In the genomic region with DNA sequence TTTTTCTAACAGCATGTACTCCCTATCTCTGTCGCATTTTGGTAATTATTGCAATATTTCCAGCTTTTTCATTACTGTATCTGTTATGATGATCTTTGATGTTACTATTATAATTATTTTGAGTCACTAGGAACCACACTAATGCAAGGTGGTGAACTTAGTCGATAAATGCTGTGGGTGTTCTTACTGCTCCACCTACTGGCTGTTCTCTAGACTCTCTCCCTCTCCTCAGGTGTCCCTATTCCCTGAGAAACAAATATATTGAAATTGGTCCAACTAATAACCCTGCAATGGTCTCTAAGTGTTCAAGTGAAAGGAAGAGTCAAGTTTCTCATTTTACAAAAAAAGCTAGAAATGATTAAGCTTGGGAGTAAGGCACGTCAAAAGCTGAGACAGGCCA, we compare ENCODE assay signal across 9 cellular contexts. TPM values are rescaled to one million over a fixed set of nuclear protein-coding genes. Genes with fewer than 3 reads are reported as not detected.
A peak's percentile ranks its signal among the peaks of the same experiment; 100 is the strongest.
DNase-seq lines count a peak whose midpoint lies in the region; ATAC-seq lines count a peak whose summit lies in the region.
"Had no signal": no experiment of that assay in that cellular context is flagged by ENCODE, and none has a peak within 500 bp of the region (broad histone marks: within the 10 kb centered on the region; RNA-seq: fewer than 3 reads in every experiment).

No MANE protein-coding gene starts in this region.

- peaks cover 76% of the 10 kb centered on the region for H3K36me3 ChIP-seq in adipocyte (ENCODE audit: control insufficient read depth, insufficient read depth, low read length, severe bottlenecking)
- peaks cover 4 to 79% of the 10 kb centered on the region in 2 experiments for H3K36me3 ChIP-seq in mesenchymal stem cell (ENCODE audit: control insufficient read depth in 1 of 2, insufficient read depth in 2 of 2, low read depth in 1 of 2, low read length in 2 of 2)

- 89% methylated on average over 1 of the region's 3 CpGs for WGBS in mesenchymal stem cell

- no peak overlapping the region for H2AK5ac ChIP-seq in mesenchymal stem cell (ENCODE audit: low read length, severe bottlenecking)

- H3K4me2 ChIP-seq in mesenchymal stem cell (ENCODE audit: low read length, poor library complexity, severe bottlenecking) = no peak overlapping the region

- peaks cover 5% of the 10 kb centered on the region for H3K79me1 ChIP-seq in mesenchymal stem cell (replicated peaks; ENCODE audit: low read length, poor library complexity, severe bottlenecking)

- no peak overlapping the region for H4K8ac ChIP-seq in mesenchymal stem cell (ENCODE audit: low read length)

- no peak overlapping the region for H2BK15ac ChIP-seq in mesenchymal stem cell (ENCODE audit: low read depth, poor library complexity, severe bottlenecking)

- no peak overlapping the region for H2BK5ac ChIP-seq in mesenchymal stem cell (ENCODE audit: low read depth, low read length, poor library complexity, severe bottlenecking)

- H2BK120ac ChIP-seq in mesenchymal stem cell (ENCODE audit: low read depth, low read length) = no peak overlapping the region

- H3K4me1 ChIP-seq in adipocyte (ENCODE audit: control insufficient read depth, insufficient read depth, low read length) = peaks cover 12% of the 10 kb centered on the region
- H3K4me1 ChIP-seq in mesenchymal stem cell (ENCODE audit: control insufficient read depth, insufficient read depth, low read depth, low read length) = no peaks in the 10 kb centered on the region

- H3K4me3 ChIP-seq in adipocyte (ENCODE audit: low read length) (no peak overlapping the region), mesenchymal stem cell (ENCODE audit: insufficient read depth in 1 of 2, low read depth in 1 of 2, low read length in 2 of 2) (no peak overlapping the region)
- H3K4me3 ChIP-seq: skin epidermis had no signal

- no peak overlapping the region for H3K27ac ChIP-seq in mesenchymal stem cell (ENCODE audit: low read length, poor library complexity, severe bottlenecking)
- H3K27ac ChIP-seq: skin epidermis had no signal

- H3K4ac ChIP-seq in mesenchymal stem cell (ENCODE audit: low read depth in 1 of 2, low read length in 2 of 2) = no peak overlapping the region

- no peak overlapping the region for H3K9ac ChIP-seq in adipocyte (ENCODE audit: low read length)
- no peak overlapping the region for H3K9ac ChIP-seq in mesenchymal stem cell (ENCODE audit: low read length)

- peak; percentile 60 to 62 for ATAC-seq in activated CD4-positive, CD25-positive, alpha-beta regulatory T cell treated with anti-CD3 and anti-CD28 coated beads, Interleukin-2, amount 50 U/mL, for 24 hours
- peak; percentile 54 for ATAC-seq in HG03039 (IDR thresholded peaks at IDR 0.05; ENCODE audit: unreplicated experiment)

- no peaks in the 10 kb centered on the region for H3K9me3 ChIP-seq in adipocyte (ENCODE audit: control insufficient read depth, low read length)
- H3K9me3 ChIP-seq in mesenchymal stem cell (ENCODE audit: control insufficient read depth, low read length) = no peaks in the 10 kb centered on the region

- no peak overlapping the region for H2AFZ ChIP-seq in mesenchymal stem cell (ENCODE audit: low read depth, low read length)

- H3K18ac ChIP-seq in mesenchymal stem cell (ENCODE audit: low read depth in 1 of 2, low read length in 2 of 2) = no peak overlapping the region

- no peaks in the 10 kb centered on the region for H3K27me3 ChIP-seq in adipocyte (replicated peaks; ENCODE audit: control insufficient read depth, insufficient read depth, low read length)
- no peaks in the 10 kb centered on the region for H3K27me3 ChIP-seq in mesenchymal stem cell (ENCODE audit: control insufficient read depth in 1 of 2, insufficient read depth in 1 of 2, low read length in 2 of 2)

- H2BK12ac ChIP-seq in mesenchymal stem cell (ENCODE audit: low read length in 2 of 2) = no peak overlapping the region

- no peak overlapping the region for H3K23ac ChIP-seq in mesenchymal stem cell (ENCODE audit: low read length in 2 of 2)

- H4K91ac ChIP-seq in mesenchymal stem cell (ENCODE audit: low read length) = no peak overlapping the region

- no peak overlapping the region for H3K14ac ChIP-seq in mesenchymal stem cell (ENCODE audit: low read length in 2 of 2)

- no peak for DNase-seq in activated CD4-positive, CD25-positive, alpha-beta regulatory T cell treated with anti-CD3 and anti-CD28 coated beads, Interleukin-2, amount 50 U/mL, for 72 hours
- DNase-seq in adipocyte (ENCODE audit: low read depth) (peak; percentile 14), mesenchymal stem cell (peak; percentile 14)
- DNase-seq in stimulated activated CD4-positive, alpha-beta T cell treated with anti-CD3 and anti-CD28 coated beads, Interleukin-4, amount 100 ng/mL, for 4 hours = no peak
- no peak for DNase-seq in activated CD4-positive, alpha-beta T cell treated with anti-CD3 and anti-CD28 coated beads, Interleukin-2, amount 50 U/mL, for 1 hour
- no peak for DNase-seq in activated CD8-positive, alpha-beta memory T cell treated with anti-CD3 and anti-CD28 coated beads for 24 hours

RNA-seq across cellular contexts. Expression of gene ARL14EP, which starts 10.5 kb away (rescaled TPM):
- polyA plus RNA-seq in mesenchymal stem cell (2013, experiment 1 of 2) = 21.1 TPM
- polyA plus RNA-seq in mesenchymal stem cell (2013, experiment 2 of 2) = 20.1 TPM

Comparison
In these comparisons a context has a peak if more than half of its experiments do, and no peak if none do; other contexts are left out.
1. DNase-seq: peak in adipocyte (single experiment) and mesenchymal stem cell (single experiment); none in activated CD4-positive, CD25-positive, alpha-beta regulatory T cell treated with anti-CD3 and anti-CD28 coated beads, Interleukin-2, amount 50 U/mL, for 72 hours (single experiment), stimulated activated CD4-positive, alpha-beta T cell treated with anti-CD3 and anti-CD28 coated beads, Interleukin-4, amount 100 ng/mL, for 4 hours (0 of 2), activated CD4-positive, alpha-beta T cell treated with anti-CD3 and anti-CD28 coated beads, Interleukin-2, amount 50 U/mL, for 1 hour (single experiment) and activated CD8-positive, alpha-beta memory T cell treated with anti-CD3 and anti-CD28 coated beads for 24 hours (single experiment).